Comparison of ENCODE assay signal across 1 cellular context in the genomic region with DNA sequence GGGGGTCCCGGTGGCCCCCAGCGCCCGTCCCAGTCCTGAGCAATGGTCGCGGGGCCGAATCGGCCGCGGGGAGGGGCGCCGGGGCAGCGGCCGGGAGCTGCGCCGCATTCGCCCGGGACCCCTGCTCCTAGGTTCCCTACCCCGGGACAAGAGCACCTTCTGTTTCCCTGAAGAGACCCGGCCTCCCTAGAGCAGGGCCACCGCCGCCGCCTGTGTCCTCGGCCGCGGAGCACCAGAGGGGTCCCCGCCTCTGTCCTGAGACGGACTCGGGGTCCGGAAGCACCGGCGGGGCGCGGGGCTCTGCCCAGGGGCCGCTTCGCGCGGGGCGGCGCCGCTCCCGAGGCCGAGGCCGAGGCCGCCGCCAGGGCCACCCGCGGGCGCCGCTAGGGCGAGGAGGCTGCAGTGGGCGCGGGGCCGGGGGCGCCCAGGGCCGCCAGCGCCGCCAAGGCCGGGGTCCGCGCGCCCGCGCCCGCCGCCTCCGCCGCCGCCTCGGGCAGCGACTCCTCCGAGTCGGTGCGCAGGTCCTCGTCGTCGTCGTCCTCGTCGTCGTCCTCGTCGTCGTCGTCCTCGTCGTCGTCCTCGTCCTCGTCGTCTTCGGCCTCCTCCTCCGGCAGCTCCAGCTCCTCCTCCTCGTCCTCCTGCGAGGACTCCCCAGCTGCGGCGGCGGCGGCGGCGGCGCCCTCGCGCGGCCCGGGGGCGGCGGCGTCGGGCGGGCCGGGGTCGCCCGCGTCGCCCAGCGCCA.
TF ChIP-seq lines count a peak whose summit lies in the region.

No MANE protein-coding gene starts in this region.

TF ChIP-seq in H1, 55 proteins besides CTCF, POLR2A, EP300 and RAD21:
- TF ChIP-seq NRF1 (IDR thresholded peaks at IDR 0.05; ENCODE audit: low read depth, low read length): no peak
- TF ChIP-seq RXRA (IDR thresholded peaks at IDR 0.05; ENCODE audit: insufficient read depth, low read depth, low read length): no peak
- no peak for TF ChIP-seq YY1 (IDR thresholded peaks at IDR 0.05; ENCODE audit: low read depth, low read length)
- TF ChIP-seq ZNF274 (IDR thresholded peaks at IDR 0.05; ENCODE audit: borderline replicate concordance, extremely low read depth, low read length): no peak
- TF ChIP-seq CHD2 (IDR thresholded peaks at IDR 0.05; ENCODE audit: low read length): no peak
- TF ChIP-seq KDM4A (IDR thresholded peaks at IDR 0.05; ENCODE audit: low read depth, low read length, severe bottlenecking): peak; percentile 76
- TF ChIP-seq HDAC2 (IDR thresholded peaks at IDR 0.05; ENCODE audit: borderline replicate concordance in 1 of 2, low read depth in 2 of 2, low read length in 2 of 2): no peak
- peak; percentile 10; the same call in 1 of the 2 replicates for TF ChIP-seq SUZ12 (IDR thresholded peaks at IDR 0.05; ENCODE audit: low read length)
- no peak for TF ChIP-seq CBX5 (IDR thresholded peaks at IDR 0.05; ENCODE audit: low read depth, low read length)
- TF ChIP-seq KDM1A (IDR thresholded peaks at IDR 0.05; ENCODE audit: borderline replicate concordance, low read length): no peak
- no peak for TF ChIP-seq CTBP2 (IDR thresholded peaks at IDR 0.05; ENCODE audit: borderline replicate concordance, insufficient read depth, insufficient read length, low read length)
- TF ChIP-seq EZH2 (IDR thresholded peaks at IDR 0.05; ENCODE audit: low read depth, low read length, severe bottlenecking): peak; percentile 60
- no peak for TF ChIP-seq RFX5 (IDR thresholded peaks at IDR 0.05; ENCODE audit: borderline replicate concordance, low read depth, low read length)
- no peak for TF ChIP-seq CHD7 (IDR thresholded peaks at IDR 0.05; ENCODE audit: insufficient replicate concordance, low read length)
- TF ChIP-seq FOSL1 (IDR thresholded peaks at IDR 0.05; ENCODE audit: insufficient read depth, low read depth, low read length): no peak
- TF ChIP-seq SIRT6 (IDR thresholded peaks at IDR 0.05; ENCODE audit: low read length): no peak
- no peak for TF ChIP-seq GTF2F1 (IDR thresholded peaks at IDR 0.05; ENCODE audit: borderline replicate concordance, low read depth, low read length)
TF ChIP-seq in H1: peak in this region for 3.
